In genomic region chr11:61187505-61188130, GRCh38 we compare ENCODE assay signal across 8 cellular contexts. TPM values are rescaled to one million over a fixed set of nuclear protein-coding genes. Genes with fewer than 3 reads are reported as not detected.
DNase-seq lines count a peak whose midpoint lies in the region; ATAC-seq and TF ChIP-seq lines count a peak whose summit lies in the region.

No MANE protein-coding gene starts in this region.

- DNase-seq in BJ (ENCODE audit: low read depth) = peak; percentile 16
- DNase-seq in HCEC 1CT = peak; percentile 61
- DNase-seq in NCI-H345 (lab: John Stamatoyannopoulos, UW) = peak; percentile 83
- DNase-seq in activated CD4-positive, CD25-positive, alpha-beta regulatory T cell treated with anti-CD3 and anti-CD28 coated beads, Interleukin-2, amount 50 U/mL, for 16 hours (ENCODE audit: low read depth, low spot score) = peak; percentile 57
- DNase-seq in cardiac fibroblast (ENCODE audit: low read depth in 2 of 2) = peak; percentile 85 to 86
- peak; percentile 69 for DNase-seq in kidney glomerular epithelial cell (lab: John Stamatoyannopoulos, UW)
- DNase-seq in stimulated activated CD4-positive, alpha-beta T cell treated with anti-CD3 and anti-CD28 coated beads, Interleukin-1b, Interleukin-23, amount 100 ng/mL, for 48 hours = peak; percentile 75

- POLR2A ChIA-PET in BJ (lab: Charles Lee) = no interaction called here

- no peaks in the 10 kb centered on the region for H3K36me3 ChIP-seq in BJ (ENCODE audit: control insufficient read depth, insufficient read depth, low read length)

- H3K27me3 ChIP-seq in BJ (ENCODE audit: control insufficient read depth, insufficient read depth, low read length) = no peaks in the 10 kb centered on the region; the same call in 1 of the 2 replicates

- no peak for ATAC-seq in HG03439 (IDR thresholded peaks at IDR 0.05; ENCODE audit: unreplicated experiment)

- TF ChIP-seq CTCF in BJ (IDR thresholded peaks at IDR 0.05; ENCODE audit: insufficient read depth, low read depth, low read length) = peak; percentile 94
- TF ChIP-seq CTCF in cardiac fibroblast (IDR thresholded peaks at IDR 0.05; ENCODE audit: low read depth, low read length) = peak; percentile 93

- CTCF ChIA-PET in BJ (lab: Yijun Ruan, JAX) = interaction anchor here (0.6 to 5.5 kb wide), 29 partner anchors 8 to 1300 kb away, joined by 3 to 31 read pairs (median 4); no protein-coding TSS in a partner anchor

- H3K4me3 ChIP-seq in BJ (ENCODE audit: low read depth, low read length) (no peak overlapping the region), cardiac fibroblast (replicated peaks in 1 of 2; ENCODE audit: low read depth in 2 of 2, low read length in 2 of 2) (no peak overlapping the region)

RNA-seq across cellular contexts. Expression of gene PGA3, which starts 15.7 kb away (rescaled TPM):
- polyA plus RNA-seq in BJ (2011; rRNA removed) = not detected in 2 replicates
- polyA minus RNA-seq in BJ (2011; rRNA and poly(A)+ RNA removed) = 0.19 TPM in 1 of 2 replicates, not detected in the other

RNA-seq across cellular contexts. Expression of gene VPS37C, which starts 26.4 kb away (rescaled TPM):
- polyA plus RNA-seq in BJ (2011; rRNA removed) = 8.9 and 17.5 TPM in 2 replicates
- 5.5 and 9.0 TPM in 2 replicates for polyA minus RNA-seq in BJ (2011; rRNA and poly(A)+ RNA removed)

RNA-seq across cellular contexts. Expression of gene PGA4, which starts 34.5 kb away (rescaled TPM):
- not detected in 2 replicates for polyA plus RNA-seq in BJ (2011; rRNA removed)
- polyA minus RNA-seq in BJ (2011; rRNA and poly(A)+ RNA removed) = not detected in 2 replicates

RNA-seq across cellular contexts. Expression of gene PGA5, which starts 53.4 kb away (rescaled TPM):
- not detected in 2 replicates for polyA plus RNA-seq in BJ (2011; rRNA removed)
- polyA minus RNA-seq in BJ (2011; rRNA and poly(A)+ RNA removed) = not detected in 2 replicates

Comparison
In these comparisons a context has a peak if more than half of its experiments do, and no peak if none do; other contexts are left out.
1. DNase-seq: peak in every context shown above with its lines; median percentile 86 in cardiac fibroblast; 83 in NCI-H345; 75 in stimulated activated CD4-positive, alpha-beta T cell treated with anti-CD3 and anti-CD28 coated beads, Interleukin-1b, Interleukin-23, amount 100 ng/mL, for 48 hours; 69 in kidney glomerular epithelial cell; 61 in HCEC 1CT; 57 in activated CD4-positive, CD25-positive, alpha-beta regulatory T cell treated with anti-CD3 and anti-CD28 coated beads, Interleukin-2, amount 50 U/mL, for 16 hours; 16 in BJ.